Comparison of ENCODE assay signal across 16 cellular contexts in genomic region chr5:173946353-173946752, GRCh38. TPM values are rescaled to one million over a fixed set of nuclear protein-coding genes. Genes with fewer than 3 reads are reported as not detected.
DNase-seq lines count a peak whose midpoint lies in the region; ATAC-seq and TF ChIP-seq lines count a peak whose summit lies in the region.
"Had no signal": no experiment of that assay in that cellular context is flagged by ENCODE, and none has a peak within 500 bp of the region (broad histone marks: within the 10 kb centered on the region; RNA-seq: fewer than 3 reads in every experiment).

No MANE protein-coding gene starts in this region.

- DNase-seq in left colon (no peak), psoas muscle (no peak), NCI-H526 (lab: John Stamatoyannopoulos, UW) (no peak), ascending aorta (ENCODE audit: low spot score in 2 of 2) (no peak)
- DNase-seq: ACHN; BE2C; C1 segment of cervical spinal cord; CD4-positive, CD25-positive, alpha-beta regulatory T cell; CD8-positive, alpha-beta memory T cell; COR-L47; GM23248 had no signal

- no peak overlapping the region for H3K4me3 Mint-ChIP-seq in activated T-helper 17 cell treated with anti-CD3 and anti-CD28 coated beads, Interleukin-2, amount 50 U/mL, for 72 hours
- H3K4me3 Mint-ChIP-seq: CD4-positive, CD25-positive, alpha-beta regulatory T cell; CD8-positive, alpha-beta memory T cell had no signal

- peak overlapping the region; percentile 45; the same call in 1 of the 2 replicates for H3K4me2 ChIP-seq in OCI-LY3 (ENCODE audit: low read length)

- peak overlapping the region; percentile 11; the same call in 1 of the 2 replicates for H3K27ac ChIP-seq in OCI-LY3 (ENCODE audit: low read length)
- peak overlapping the region; percentile 15 for H3K27ac ChIP-seq in psoas muscle
- no peak overlapping the region for H3K27ac ChIP-seq in ascending aorta
- H3K27ac ChIP-seq: GM23248 had no signal

- no peak overlapping the region for H3K4me3 ChIP-seq in OCI-LY3 (ENCODE audit: low read length)
- no peak overlapping the region for H3K4me3 ChIP-seq in psoas muscle
- no peak overlapping the region for H3K4me3 ChIP-seq in ascending aorta
- H3K4me3 ChIP-seq: GM23248, HAP-1 had no signal

- H3K4me1 Mint-ChIP-seq in activated T-helper 17 cell treated with anti-CD3 and anti-CD28 coated beads, Interleukin-2, amount 50 U/mL, for 72 hours = peaks cover 7% of the 10 kb centered on the region
- H3K4me1 Mint-ChIP-seq: CD8-positive, alpha-beta memory T cell had no signal

- no peaks in the 10 kb centered on the region for H3K79me2 ChIP-seq in OCI-LY3 (ENCODE audit: low read length)

- H3K4me1 ChIP-seq in OCI-LY3 (ENCODE audit: low read length) = peaks cover 58% of the 10 kb centered on the region
- H3K4me1 ChIP-seq in psoas muscle = peaks cover 37% of the 10 kb centered on the region
- peaks cover 2% of the 10 kb centered on the region in 2 donors for H3K4me1 ChIP-seq in ascending aorta
- H3K4me1 ChIP-seq: BE2C had no signal

- H3K27me3 ChIP-seq in OCI-LY3 (ENCODE audit: low read depth, low read length) = no peaks in the 10 kb centered on the region
- no peaks in the 10 kb centered on the region for H3K27me3 ChIP-seq in psoas muscle (ENCODE audit: insufficient read depth in 3 of 3, low read length in 2 of 3)
- H3K27me3 ChIP-seq in ascending aorta = no peaks in the 10 kb centered on the region
- H3K27me3 ChIP-seq: BE2C had no signal

- intact Hi-C loops in left colon (cut with DNase I, micrococcal nuclease) = no loop called here
- intact Hi-C loops in psoas muscle (cut with DNase I) = no loop called here
- intact Hi-C loops in ascending aorta (cut with DNase I) = no loop called here

- H3K9me3 Mint-ChIP-seq in activated T-helper 17 cell treated with anti-CD3 and anti-CD28 coated beads, Interleukin-2, amount 50 U/mL, for 72 hours = no peaks in the 10 kb centered on the region
- H3K9me3 Mint-ChIP-seq: CD4-positive, CD25-positive, alpha-beta regulatory T cell; CD8-positive, alpha-beta memory T cell had no signal

- H3K9me3 ChIP-seq in OCI-LY3 (ENCODE audit: insufficient read depth, low read length) (no peaks in the 10 kb centered on the region), psoas muscle (no peaks in the 10 kb centered on the region), ascending aorta (no peaks in the 10 kb centered on the region)
- H3K9me3 ChIP-seq: BE2C, HAP-1 had no signal

- H3K9ac ChIP-seq in OCI-LY3 (ENCODE audit: low read length) = no peak overlapping the region
- H3K9ac ChIP-seq: GM23248 had no signal

- no peaks in the 10 kb centered on the region for H3K27me3 Mint-ChIP-seq in activated T-helper 17 cell treated with anti-CD3 and anti-CD28 coated beads, Interleukin-2, amount 50 U/mL, for 72 hours
- H3K27me3 Mint-ChIP-seq: CD4-positive, CD25-positive, alpha-beta regulatory T cell; CD8-positive, alpha-beta memory T cell had no signal

- no peak for TF ChIP-seq CTCF in OCI-LY3 (IDR thresholded peaks at IDR 0.05; ENCODE audit: low read depth, low read length)
- TF ChIP-seq CTCF in psoas muscle (IDR thresholded peaks at IDR 0.05) = no peak
- TF ChIP-seq CTCF in ascending aorta (IDR thresholded peaks at IDR 0.05) = no peak

- WGBS in psoas muscle, 3 donors = 96 to 98% (median 97%) methylated on average over 2 of the region's 2 CpGs

- H2AFZ ChIP-seq in OCI-LY3 (ENCODE audit: low read depth, low read length) = no peak overlapping the region
- H2AFZ ChIP-seq: GM23248 had no signal

- H3K36me3 Mint-ChIP-seq in activated T-helper 17 cell treated with anti-CD3 and anti-CD28 coated beads, Interleukin-2, amount 50 U/mL, for 72 hours (ENCODE audit: low read depth) = peaks cover 71% of the 10 kb centered on the region

- H3K27ac Mint-ChIP-seq in activated T-helper 17 cell treated with anti-CD3 and anti-CD28 coated beads, Interleukin-2, amount 50 U/mL, for 72 hours = no peak overlapping the region

- peak; percentile 52 for ATAC-seq in left colon
- ATAC-seq in psoas muscle = no peak
- ATAC-seq in activated T-helper 17 cell treated with anti-CD3 and anti-CD28 coated beads, Interleukin-2, amount 50 U/mL, for 72 hours (replicated peaks) = no peak

- no peaks in the 10 kb centered on the region for H4K20me1 ChIP-seq in OCI-LY3 (ENCODE audit: insufficient read depth, low read length)

- H3K36me3 ChIP-seq in OCI-LY3 (replicated peaks; ENCODE audit: low read depth, low read length) (peaks cover 18% of the 10 kb centered on the region), psoas muscle (ENCODE audit: insufficient read depth in 1 of 2, low read depth in 1 of 2) (peaks cover 7 to 66% of the 10 kb centered on the region in 2 donors), ascending aorta (peaks cover 46 to 57% of the 10 kb centered on the region in 2 donors)
- H3K36me3 ChIP-seq: HAP-1 had no signal

RNA-seq across cellular contexts. Expression of gene C5orf47, which starts 42.6 kb away (rescaled TPM):
- total RNA-seq in left colon = not detected
- total RNA-seq in psoas muscle = under 1 TPM in 2 of 4 donors, not detected in 2; 0.11 to 0.17 TPM
- under 1 TPM; 0.01 to 0.49 (median 0.14) TPM for polyA plus RNA-seq in psoas muscle
- not detected for total RNA-seq in activated T-helper 17 cell treated with anti-CD3 and anti-CD28 coated beads, Interleukin-2, amount 50 U/mL, for 72 hours
- not detected for total RNA-seq in ascending aorta
- total RNA-seq: CD4-positive, CD25-positive, alpha-beta regulatory T cell; CD8-positive, alpha-beta memory T cell; GM23248; H4; HT-29 had no signal
- polyA plus RNA-seq: CD4-positive, CD25-positive, alpha-beta regulatory T cell; CD8-positive, alpha-beta memory T cell; GM23248 had no signal

RNA-seq across cellular contexts. Expression of gene CPEB4, which starts 58.2 kb away (rescaled TPM):
- total RNA-seq in left colon (10 to 100 TPM; 42.1 to 42.8 TPM), psoas muscle (100 to 1,000 TPM in 3 of 4 donors, 10 to 100 TPM in 1; 95.0 to 262 (median 225) TPM), ascending aorta (37.4 TPM)
- polyA plus RNA-seq in psoas muscle = 10 to 100 TPM; 30.4 to 86.4 (median 33.1) TPM
- total RNA-seq in activated T-helper 17 cell treated with anti-CD3 and anti-CD28 coated beads, Interleukin-2, amount 50 U/mL, for 72 hours = 10 to 100 TPM; 13.3 to 15.6 TPM

Comparison
In these comparisons a context has a peak if more than half of its experiments do, and no peak if none do; other contexts are left out.
1. H3K27ac ChIP-seq: peak in OCI-LY3 (single experiment) and psoas muscle (single experiment); none in ascending aorta (0 of 2).